In the genomic region with DNA sequence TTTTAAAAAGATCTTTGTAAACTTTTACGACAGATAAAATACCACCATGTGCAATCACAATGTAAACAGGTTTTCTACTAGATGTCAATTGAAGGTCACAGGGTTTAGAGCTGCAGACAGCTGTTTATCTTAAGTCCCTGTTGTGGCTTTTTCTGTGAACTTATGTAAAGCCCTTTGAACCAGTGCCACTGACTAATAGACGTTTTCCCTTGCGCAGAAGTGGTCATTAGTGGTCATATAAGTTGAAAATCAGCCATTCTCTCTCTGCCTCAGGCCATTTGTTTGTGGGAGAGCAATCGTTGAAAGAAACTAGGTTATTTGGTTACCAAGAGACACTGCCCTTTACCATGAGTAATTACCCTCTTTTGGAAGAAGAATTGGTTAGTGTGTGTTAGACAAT, we compare ENCODE assay signal across 24 cellular contexts. TPM values are rescaled to one million over a fixed set of nuclear protein-coding genes. Genes with fewer than 3 reads are reported as not detected.
DNase-seq lines count a peak whose midpoint lies in the region; ATAC-seq and TF ChIP-seq lines count a peak whose summit lies in the region.
"Had no signal": no experiment of that assay in that cellular context is flagged by ENCODE, and none has a peak within 500 bp of the region (broad histone marks: within the 10 kb centered on the region; RNA-seq: fewer than 3 reads in every experiment).

No MANE protein-coding gene starts in this region.

- peaks cover 26% of the 10 kb centered on the region for H3K4me1 Mint-ChIP-seq in mesothelial cell of epicardium
- H3K4me1 Mint-ChIP-seq: activated naive CD8-positive, alpha-beta T cell treated with anti-CD3 and anti-CD28 coated beads, Interleukin-2, amount 10 ng/mL, durations not matched to agents 7 days and 5 days; natural killer cell; T-helper 17 cell had no signal

- H3K4me3 ChIP-seq in esophagus squamous epithelium (peak overlapping the region in 1 of 4 donors; percentile 21), trophoblast cell (ENCODE audit: low read depth, low read length) (no peak overlapping the region)
- H3K4me3 ChIP-seq: lung, vagina had no signal

- H3K9me3 Mint-ChIP-seq in mesothelial cell of epicardium, result no peaks in the 10 kb centered on the region
- H3K9me3 Mint-ChIP-seq: activated naive CD8-positive, alpha-beta T cell treated with anti-CD3 and anti-CD28 coated beads, Interleukin-2, amount 10 ng/mL, durations not matched to agents 7 days and 5 days; activated T-helper 1 cell treated with anti-CD3 and anti-CD28 coated beads, Interleukin-12 subunit alpha, Interleukin-12 subunit beta, Interleukin-2, Interleukin-4 antibody, amounts not matched to agents 30 ng/mL and 10 ng/mL and 1 ng/mL, durations not matched to agents 14 hours and 24 hours and 36 hours; CD4-positive, alpha-beta T cell; natural killer cell had no signal

- intact Hi-C loops in esophagus squamous epithelium (cut with DNase I), result no loop called here

- H2BK12ac ChIP-seq in trophoblast cell (ENCODE audit: low read length), result no peak overlapping the region

- 31 to 34% methylated on average over 4 of the region's 4 CpGs for WGBS in esophagus squamous epithelium, 2 donors
- WGBS in trophoblast cell (ENCODE audit: extremely low coverage, insufficient coverage, insufficient read length), result no CpG with 5 or more reads among the region's 4 CpGs

- H3K9me3 ChIP-seq in esophagus squamous epithelium (no peaks in the 10 kb centered on the region), trophoblast cell (ENCODE audit: insufficient read depth, low read depth, low read length) (no peaks in the 10 kb centered on the region)
- H3K9me3 ChIP-seq: vagina had no signal

- H3K27me3 Mint-ChIP-seq in mesothelial cell of epicardium (ENCODE audit: low read depth), result no peaks in the 10 kb centered on the region
- H3K27me3 Mint-ChIP-seq: activated naive CD8-positive, alpha-beta T cell treated with anti-CD3 and anti-CD28 coated beads, Interleukin-2, amount 10 ng/mL, durations not matched to agents 7 days and 5 days; CD4-positive, alpha-beta T cell; T-helper 17 cell had no signal

- H4K91ac ChIP-seq in trophoblast cell (ENCODE audit: low read depth, low read length), result no peak overlapping the region

- H3K79me2 ChIP-seq in trophoblast cell (ENCODE audit: control insufficient read depth, insufficient read depth, low read length, poor library complexity), result no peaks in the 10 kb centered on the region

- no peak overlapping the region for H3K23ac ChIP-seq in trophoblast cell (ENCODE audit: low read length)

- H2BK5ac ChIP-seq in trophoblast cell (ENCODE audit: low read depth, low read length, poor library complexity), result no peak overlapping the region

- H3K4me1 ChIP-seq in esophagus squamous epithelium (peaks cover 0 to 8% (median 7%) of the 10 kb centered on the region in 3 donors), trophoblast cell (ENCODE audit: control insufficient read depth in 1 of 2, insufficient read depth in 2 of 2, low read length in 2 of 2) (no peaks in the 10 kb centered on the region)

- no peak for TF ChIP-seq POLR2A in esophagus squamous epithelium (IDR thresholded peaks at IDR 0.05)

- peak overlapping the region in 3 of 4 donors; percentile 59 to 79 (median 64) for H3K27ac ChIP-seq in esophagus squamous epithelium
- H3K27ac ChIP-seq in trophoblast cell (ENCODE audit: low read depth, low read length), result no peak overlapping the region
- H3K27ac ChIP-seq: vagina had no signal

- ATAC-seq in GM21515 (IDR thresholded peaks at IDR 0.05; ENCODE audit: unreplicated experiment), result no peak
- ATAC-seq: HCT116, natural killer cell, T-helper 17 cell had no signal

- H3K36me3 ChIP-seq in esophagus squamous epithelium (no peaks in the 10 kb centered on the region), trophoblast cell (ENCODE audit: control insufficient read depth in 1 of 2, insufficient read depth in 2 of 2, low read length in 2 of 2) (no peaks in the 10 kb centered on the region)
- H3K36me3 ChIP-seq: vagina had no signal

- H3K36me3 Mint-ChIP-seq in mesothelial cell of epicardium, result no peaks in the 10 kb centered on the region
- H3K36me3 Mint-ChIP-seq: activated naive CD8-positive, alpha-beta T cell treated with anti-CD3 and anti-CD28 coated beads, Interleukin-2, amount 10 ng/mL, durations not matched to agents 7 days and 5 days; natural killer cell had no signal

- H4K8ac ChIP-seq in trophoblast cell (ENCODE audit: low read depth, low read length), result no peak overlapping the region

- H3K27ac Mint-ChIP-seq in mesothelial cell of epicardium, result peak overlapping the region; percentile 47
- H3K27ac Mint-ChIP-seq: activated naive CD8-positive, alpha-beta T cell treated with anti-CD3 and anti-CD28 coated beads, Interleukin-2, amount 10 ng/mL, durations not matched to agents 7 days and 5 days; activated T-helper 1 cell treated with anti-CD3 and anti-CD28 coated beads, Interleukin-12 subunit alpha, Interleukin-12 subunit beta, Interleukin-2, Interleukin-4 antibody, amounts not matched to agents 30 ng/mL and 10 ng/mL and 1 ng/mL, durations not matched to agents 14 hours and 24 hours and 36 hours; CD4-positive, alpha-beta T cell; natural killer cell; T-helper 17 cell had no signal

- TF ChIP-seq CTCF in esophagus squamous epithelium (IDR thresholded peaks at IDR 0.05), result no peak
- TF ChIP-seq CTCF in mesothelial cell of epicardium (IDR thresholded peaks at IDR 0.05; ENCODE audit: unreplicated experiment), result no peak

- no peak overlapping the region for H3K9ac ChIP-seq in trophoblast cell (ENCODE audit: low read length)

- no peak overlapping the region for H3K18ac ChIP-seq in trophoblast cell (ENCODE audit: low read length)

- H3K79me1 ChIP-seq in trophoblast cell (ENCODE audit: low read length), result no peaks in the 10 kb centered on the region

- H2BK120ac ChIP-seq in trophoblast cell (ENCODE audit: insufficient read depth, low read length, poor library complexity), result no peak overlapping the region

- no peaks in the 10 kb centered on the region for H3K27me3 ChIP-seq in esophagus squamous epithelium
- no peaks in the 10 kb centered on the region for H3K27me3 ChIP-seq in trophoblast cell (ENCODE audit: insufficient read depth, low read length)
- H3K27me3 ChIP-seq: vagina had no signal

- no peak overlapping the region for H3K4me3 Mint-ChIP-seq in mesothelial cell of epicardium
- H3K4me3 Mint-ChIP-seq: activated naive CD8-positive, alpha-beta T cell treated with anti-CD3 and anti-CD28 coated beads, Interleukin-2, amount 10 ng/mL, durations not matched to agents 7 days and 5 days; activated T-helper 1 cell treated with anti-CD3 and anti-CD28 coated beads, Interleukin-12 subunit alpha, Interleukin-12 subunit beta, Interleukin-2, Interleukin-4 antibody, amounts not matched to agents 30 ng/mL and 10 ng/mL and 1 ng/mL, durations not matched to agents 14 hours and 24 hours and 36 hours; CD4-positive, alpha-beta T cell; natural killer cell; T-helper 17 cell had no signal

- no peak overlapping the region for H4K12ac ChIP-seq in trophoblast cell (ENCODE audit: low read depth, low read length)

- peak; percentile 10 for DNase-seq in A172 (ENCODE audit: low spot score)
- DNase-seq in LHCN-M2 (ENCODE audit: low read depth), result peak; percentile 41
- no peak for DNase-seq in esophagus squamous epithelium (lab: John Stamatoyannopoulos, UW)
- no peak for DNase-seq in mesothelial cell of epicardium (ENCODE audit: low spot score in 2 of 2, unreplicated experiment in 2 of 2)
- no peak for DNase-seq in LoVo (ENCODE audit: low spot score)
- DNase-seq in trophoblast cell, result no peak
- no peak for DNase-seq in stimulated activated CD4-positive, alpha-beta T cell treated with anti-CD3 and anti-CD28 coated beads, Interleukin-2, amount 100 ng/mL, for 48 hours
- DNase-seq: ACHN; activated CD4-positive, CD25-positive, alpha-beta regulatory T cell; activated naive CD8-positive, alpha-beta T cell treated with anti-CD3 and anti-CD28 coated beads, Interleukin-2, amount 10 ng/mL, durations not matched to agents 7 days and 5 days; CD4-positive, alpha-beta T cell; central memory CD4-positive, alpha-beta T cell; DMS53; effector CD4-positive, alpha-beta T cell; natural killer cell; NCI-H1694 treated with DMSO at 0.1 percent for 48 hours; NCI-H446 treated with DMSO at 0.1 percent for 48 hours; SHP77 treated with DMSO at 0.1 percent for 48 hours; T-helper 17 cell had no signal

- no peak overlapping the region for H2AK5ac ChIP-seq in trophoblast cell (ENCODE audit: low read length)

- H2AFZ ChIP-seq in trophoblast cell (ENCODE audit: insufficient read depth, low read length, poor library complexity), result no peak overlapping the region

- no peak overlapping the region for H3K4ac ChIP-seq in trophoblast cell (ENCODE audit: low read depth, low read length)

- no peak overlapping the region for H3K4me2 ChIP-seq in trophoblast cell (ENCODE audit: low read length)

- H3K14ac ChIP-seq in trophoblast cell (ENCODE audit: low read length), result no peak overlapping the region

RNA-seq across cellular contexts. Expression of a gene that starts 23.9 kb away (rescaled TPM):
- 0.02 TPM in 1 of 2 replicates, not detected in the other for total RNA-seq in A172 (2014; rRNA removed; shearing (Covaris generic))
- total RNA-seq in LHCN-M2 (2014; rRNA removed) (not detected in 2 replicates), esophagus squamous epithelium (10 to 100 TPM in 1 of 4 donors, 1 to 10 TPM in 2, under 1 TPM in 1; 0.91 to 37.0 (median 5.7) TPM), mesothelial cell of epicardium (10.0 to 13.1 TPM (median 13.0 TPM) in 3 replicates)
- 0.04 TPM for polyA plus RNA-seq in LHCN-M2 (2012)
- 0.28 and 0.34 TPM in 2 replicates for polyA plus RNA-seq in trophoblast cell (2013)
- total RNA-seq: activated naive CD8-positive, alpha-beta T cell treated with anti-CD3 and anti-CD28 coated beads, Interleukin-2, amount 10 ng/mL, durations not matched to agents 7 days and 5 days; natural killer cell; T-helper 17 cell had no signal

Comparison
In these comparisons a context has a peak if more than half of its experiments do, and no peak if none do; other contexts are left out.
1. DNase-seq: peak in A172 (single experiment) and LHCN-M2 (single experiment); none in esophagus squamous epithelium (single experiment), mesothelial cell of epicardium (0 of 2), LoVo (single experiment), trophoblast cell (0 of 2) and stimulated activated CD4-positive, alpha-beta T cell treated with anti-CD3 and anti-CD28 coated beads, Interleukin-2, amount 100 ng/mL, for 48 hours (0 of 2).